In the genomic region with DNA sequence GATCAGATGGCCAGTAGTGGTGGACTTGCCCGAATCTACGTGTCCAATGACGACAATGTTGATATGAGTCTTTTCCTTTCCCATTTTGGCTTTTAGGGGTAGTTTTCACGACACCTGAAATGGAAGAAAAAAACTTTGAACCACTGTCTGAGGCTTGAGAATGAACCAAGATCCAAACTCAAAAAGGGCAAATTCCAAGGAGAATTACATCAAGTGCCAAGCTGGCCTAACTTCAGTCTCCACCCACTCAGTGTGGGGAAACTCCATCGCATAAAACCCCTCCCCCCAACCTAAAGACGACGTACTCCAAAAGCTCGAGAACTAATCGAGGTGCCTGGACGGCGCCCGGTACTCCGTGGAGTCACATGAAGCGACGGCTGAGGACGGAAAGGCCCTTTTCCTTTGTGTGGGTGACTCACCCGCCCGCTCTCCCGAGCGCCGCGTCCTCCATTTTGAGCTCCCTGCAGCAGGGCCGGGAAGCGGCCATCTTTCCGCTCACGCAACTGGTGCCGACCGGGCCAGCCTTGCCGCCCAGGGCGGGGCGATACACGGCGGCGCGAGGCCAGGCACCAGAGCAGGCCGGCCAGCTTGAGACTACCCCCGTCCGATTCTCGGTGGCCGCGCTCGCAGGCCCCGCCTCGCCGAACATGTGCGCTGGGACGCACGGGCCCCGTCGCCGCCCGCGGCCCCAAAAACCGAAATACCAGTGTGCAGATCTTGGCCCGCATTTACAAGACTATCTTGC, we compare ENCODE assay signal across 1 cellular context.
TF ChIP-seq lines count a peak whose summit lies in the region.

No MANE protein-coding gene starts in this region.

TF ChIP-seq in HepG2, 621 proteins besides CTCF, POLR2A, EP300 and RAD21 (continued from another document and continues in another):
- TF ChIP-seq, protein P1, sequence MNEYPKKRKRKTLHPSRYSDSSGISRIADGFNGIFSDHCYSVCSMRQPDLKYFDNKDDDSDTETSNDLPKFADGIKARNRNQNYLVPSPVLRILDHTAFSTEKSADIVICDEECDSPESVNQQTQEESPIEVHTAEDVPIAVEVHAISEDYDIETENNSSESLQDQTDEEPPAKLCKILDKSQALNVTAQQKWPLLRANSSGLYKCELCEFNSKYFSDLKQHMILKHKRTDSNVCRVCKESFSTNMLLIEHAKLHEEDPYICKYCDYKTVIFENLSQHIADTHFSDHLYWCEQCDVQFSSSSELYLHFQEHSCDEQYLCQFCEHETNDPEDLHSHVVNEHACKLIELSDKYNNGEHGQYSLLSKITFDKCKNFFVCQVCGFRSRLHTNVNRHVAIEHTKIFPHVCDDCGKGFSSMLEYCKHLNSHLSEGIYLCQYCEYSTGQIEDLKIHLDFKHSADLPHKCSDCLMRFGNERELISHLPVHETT (CRISPR knock-in tag; conservative IDR thresholded peaks at IDR 0.05): no peak
- TF ChIP-seq MXI1 (IDR thresholded peaks at IDR 0.05; ENCODE audit: borderline replicate concordance, low read depth, low read length): no peak
- 0 out of 2 replicates have a peak, but pooled peaks have one; percentile 10 for TF ChIP-seq ZNF556 (CRISPR knock-in tag; IDR thresholded peaks at IDR 0.05; ENCODE audit: borderline replicate concordance)
- TF ChIP-seq ZNF136 (CRISPR knock-in tag; IDR thresholded peaks at IDR 0.05; ENCODE audit: low read depth): no peak
- TF ChIP-seq, protein P2, sequence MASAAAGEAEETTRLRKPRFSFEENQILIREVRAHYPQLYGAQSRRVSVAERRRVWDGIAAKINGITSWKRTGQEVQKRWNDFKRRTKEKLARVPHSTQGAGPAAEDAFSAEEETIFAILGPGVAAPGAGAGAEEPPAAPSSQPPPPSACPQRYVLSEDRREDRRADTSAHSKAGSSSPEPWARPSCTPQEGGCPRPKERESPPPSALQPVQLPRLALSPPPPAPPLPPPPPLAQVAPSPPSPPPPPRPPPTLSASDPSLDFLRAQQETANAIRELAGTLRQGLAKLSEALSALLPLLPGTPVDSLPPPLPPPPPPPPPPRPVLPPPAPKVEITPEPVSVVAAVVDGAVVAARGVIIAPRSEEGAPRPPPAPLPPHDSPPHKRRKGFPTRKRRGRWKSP (CRISPR knock-in tag; IDR thresholded peaks at IDR 0.05): no peak; the same call in 1 of the 2 replicates
- TF ChIP-seq, protein P3, sequence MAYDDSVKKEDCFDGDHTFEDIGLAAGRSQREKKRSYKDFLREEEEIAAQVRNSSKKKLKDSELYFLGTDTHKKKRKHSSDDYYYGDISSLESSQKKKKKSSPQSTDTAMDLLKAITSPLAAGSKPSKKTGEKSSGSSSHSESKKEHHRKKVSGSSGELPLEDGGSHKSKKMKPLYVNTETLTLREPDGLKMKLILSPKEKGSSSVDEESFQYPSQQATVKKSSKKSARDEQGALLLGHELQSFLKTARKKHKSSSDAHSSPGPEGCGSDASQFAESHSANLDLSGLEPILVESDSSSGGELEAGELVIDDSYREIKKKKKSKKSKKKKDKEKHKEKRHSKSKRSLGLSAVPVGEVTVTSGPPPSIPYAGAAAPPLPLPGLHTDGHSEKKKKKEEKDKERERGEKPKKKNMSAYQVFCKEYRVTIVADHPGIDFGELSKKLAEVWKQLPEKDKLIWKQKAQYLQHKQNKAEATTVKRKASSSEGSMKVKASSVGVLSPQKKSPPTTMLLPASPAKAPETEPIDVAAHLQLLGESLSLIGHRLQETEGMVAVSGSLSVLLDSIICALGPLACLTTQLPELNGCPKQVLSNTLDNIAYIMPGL (CRISPR knock-in tag; IDR thresholded peaks at IDR 0.05; ENCODE audit: borderline replicate concordance in 1 of 2, low read depth in 1 of 2): no peak
- TF ChIP-seq, protein P4, sequence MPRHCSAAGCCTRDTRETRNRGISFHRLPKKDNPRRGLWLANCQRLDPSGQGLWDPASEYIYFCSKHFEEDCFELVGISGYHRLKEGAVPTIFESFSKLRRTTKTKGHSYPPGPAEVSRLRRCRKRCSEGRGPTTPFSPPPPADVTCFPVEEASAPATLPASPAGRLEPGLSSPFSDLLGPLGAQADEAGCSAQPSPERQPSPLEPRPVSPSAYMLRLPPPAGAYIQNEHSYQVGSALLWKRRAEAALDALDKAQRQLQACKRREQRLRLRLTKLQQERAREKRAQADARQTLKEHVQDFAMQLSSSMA (CRISPR knock-in tag; IDR thresholded peaks at IDR 0.05): no peak
- no peak for TF ChIP-seq IKZF4 (CRISPR knock-in tag; IDR thresholded peaks at IDR 0.05; ENCODE audit: borderline replicate concordance, low read depth, not compliant biosample characterization)
- TF ChIP-seq XBP1 (CRISPR knock-in tag; IDR thresholded peaks at IDR 0.05): no peak
- TF ChIP-seq ZSCAN9 (CRISPR knock-in tag; IDR thresholded peaks at IDR 0.05; ENCODE audit: borderline replicate concordance): no peak
- TF ChIP-seq PRMT3 (CRISPR knock-in tag; IDR thresholded peaks at IDR 0.05; ENCODE audit: borderline replicate concordance, low read depth): 0 out of 2 replicates have a peak, but pooled peaks have one; percentile 2
- TF ChIP-seq RBM22 (optimal IDR thresholded peaks at IDR 0.05; ENCODE audit: low read length): peak; percentile 90
- TF ChIP-seq ZSCAN29 (CRISPR knock-in tag; conservative IDR thresholded peaks at IDR 0.05): no peak
- no peak for TF ChIP-seq TP53 (CRISPR knock-in tag; conservative IDR thresholded peaks at IDR 0.05)
- TF ChIP-seq ZSCAN25 (CRISPR knock-in tag; IDR thresholded peaks at IDR 0.05): no peak
- TF ChIP-seq, protein P5, sequence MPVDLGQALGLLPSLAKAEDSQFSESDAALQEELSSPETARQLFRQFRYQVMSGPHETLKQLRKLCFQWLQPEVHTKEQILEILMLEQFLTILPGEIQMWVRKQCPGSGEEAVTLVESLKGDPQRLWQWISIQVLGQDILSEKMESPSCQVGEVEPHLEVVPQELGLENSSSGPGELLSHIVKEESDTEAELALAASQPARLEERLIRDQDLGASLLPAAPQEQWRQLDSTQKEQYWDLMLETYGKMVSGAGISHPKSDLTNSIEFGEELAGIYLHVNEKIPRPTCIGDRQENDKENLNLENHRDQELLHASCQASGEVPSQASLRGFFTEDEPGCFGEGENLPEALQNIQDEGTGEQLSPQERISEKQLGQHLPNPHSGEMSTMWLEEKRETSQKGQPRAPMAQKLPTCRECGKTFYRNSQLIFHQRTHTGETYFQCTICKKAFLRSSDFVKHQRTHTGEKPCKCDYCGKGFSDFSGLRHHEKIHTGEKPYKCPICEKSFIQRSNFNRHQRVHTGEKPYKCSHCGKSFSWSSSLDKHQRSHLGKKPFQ (CRISPR knock-in tag; IDR thresholded peaks at IDR 0.05; ENCODE audit: insufficient replicate concordance): no peak
- no peak; the same call in 1 of the 2 replicates for TF ChIP-seq ZNF709 (CRISPR knock-in tag; IDR thresholded peaks at IDR 0.05)
- TF ChIP-seq, protein P6, sequence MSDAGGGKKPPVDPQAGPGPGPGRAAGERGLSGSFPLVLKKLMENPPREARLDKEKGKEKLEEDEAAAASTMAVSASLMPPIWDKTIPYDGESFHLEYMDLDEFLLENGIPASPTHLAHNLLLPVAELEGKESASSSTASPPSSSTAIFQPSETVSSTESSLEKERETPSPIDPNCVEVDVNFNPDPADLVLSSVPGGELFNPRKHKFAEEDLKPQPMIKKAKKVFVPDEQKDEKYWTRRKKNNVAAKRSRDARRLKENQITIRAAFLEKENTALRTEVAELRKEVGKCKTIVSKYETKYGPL (CRISPR knock-in tag; IDR thresholded peaks at IDR 0.05): no peak
- TF ChIP-seq DR1 (CRISPR knock-in tag; IDR thresholded peaks at IDR 0.05): no peak
- no peak for TF ChIP-seq TGIF2 (CRISPR knock-in tag; IDR thresholded peaks at IDR 0.05)
- TF ChIP-seq ZMYM4 (CRISPR knock-in tag; IDR thresholded peaks at IDR 0.05): no peak
- 0 out of 2 replicates have a peak, but pooled peaks have one; percentile 32 for TF ChIP-seq ZNF776 (CRISPR knock-in tag; IDR thresholded peaks at IDR 0.05)
- TF ChIP-seq, protein P7, sequence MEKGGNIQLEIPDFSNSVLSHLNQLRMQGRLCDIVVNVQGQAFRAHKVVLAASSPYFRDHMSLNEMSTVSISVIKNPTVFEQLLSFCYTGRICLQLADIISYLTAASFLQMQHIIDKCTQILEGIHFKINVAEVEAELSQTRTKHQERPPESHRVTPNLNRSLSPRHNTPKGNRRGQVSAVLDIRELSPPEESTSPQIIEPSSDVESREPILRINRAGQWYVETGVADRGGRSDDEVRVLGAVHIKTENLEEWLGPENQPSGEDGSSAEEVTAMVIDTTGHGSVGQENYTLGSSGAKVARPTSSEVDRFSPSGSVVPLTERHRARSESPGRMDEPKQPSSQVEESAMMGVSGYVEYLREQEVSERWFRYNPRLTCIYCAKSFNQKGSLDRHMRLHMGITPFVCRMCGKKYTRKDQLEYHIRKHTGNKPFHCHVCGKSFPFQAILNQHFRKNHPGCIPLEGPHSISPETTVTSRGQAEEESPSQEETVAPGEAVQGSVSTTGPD (CRISPR knock-in tag; IDR thresholded peaks at IDR 0.05): no peak
- TF ChIP-seq ZNF672 (CRISPR knock-in tag; IDR thresholded peaks at IDR 0.05): no peak
- peak; percentile 43; the same call in 1 of the 2 replicates for TF ChIP-seq GABPB1 (CRISPR knock-in tag; IDR thresholded peaks at IDR 0.05)
- TF ChIP-seq ZFP36 (IDR thresholded peaks at IDR 0.05; ENCODE audit: borderline replicate concordance, low read depth, low read length, partially characterized antibody): no peak
- peak; percentile 33 for TF ChIP-seq NFYC (CRISPR knock-in tag; IDR thresholded peaks at IDR 0.05)
- TF ChIP-seq, protein P8, sequence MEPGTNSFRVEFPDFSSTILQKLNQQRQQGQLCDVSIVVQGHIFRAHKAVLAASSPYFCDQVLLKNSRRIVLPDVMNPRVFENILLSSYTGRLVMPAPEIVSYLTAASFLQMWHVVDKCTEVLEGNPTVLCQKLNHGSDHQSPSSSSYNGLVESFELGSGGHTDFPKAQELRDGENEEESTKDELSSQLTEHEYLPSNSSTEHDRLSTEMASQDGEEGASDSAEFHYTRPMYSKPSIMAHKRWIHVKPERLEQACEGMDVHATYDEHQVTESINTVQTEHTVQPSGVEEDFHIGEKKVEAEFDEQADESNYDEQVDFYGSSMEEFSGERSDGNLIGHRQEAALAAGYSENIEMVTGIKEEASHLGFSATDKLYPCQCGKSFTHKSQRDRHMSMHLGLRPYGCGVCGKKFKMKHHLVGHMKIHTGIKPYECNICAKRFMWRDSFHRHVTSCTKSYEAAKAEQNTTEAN (CRISPR knock-in tag; conservative IDR thresholded peaks at IDR 0.05): no peak
- no peak; the same call in 1 of the 2 replicates for TF ChIP-seq NR1H2 (CRISPR knock-in tag; IDR thresholded peaks at IDR 0.05; ENCODE audit: borderline replicate concordance, low read depth)
- no peak for TF ChIP-seq TCF7L2 (IDR thresholded peaks at IDR 0.05; ENCODE audit: low read depth, low read length)
- TF ChIP-seq, protein P9, sequence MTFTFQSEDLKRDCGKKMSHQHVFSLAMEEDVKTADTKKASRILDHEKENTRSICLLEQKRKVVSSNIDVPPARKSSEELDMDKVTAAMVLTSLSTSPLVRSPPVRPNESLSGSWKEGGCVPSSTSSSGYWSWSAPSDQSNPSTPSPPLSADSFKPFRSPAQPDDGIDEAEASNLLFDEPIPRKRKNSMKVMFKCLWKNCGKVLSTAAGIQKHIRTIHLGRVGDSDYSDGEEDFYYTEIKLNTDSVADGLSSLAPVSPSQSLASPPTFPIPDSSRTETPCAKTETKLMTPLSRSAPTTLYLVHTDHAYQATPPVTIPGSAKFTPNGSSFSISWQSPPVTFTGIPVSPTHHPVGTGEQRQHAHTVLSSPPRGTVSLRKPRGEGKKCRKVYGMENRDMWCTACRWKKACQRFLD (CRISPR knock-in tag; IDR thresholded peaks at IDR 0.05; ENCODE audit: borderline replicate concordance): 0 out of 2 replicates have a peak, but pooled peaks have one; percentile 48
- no peak for TF ChIP-seq RFX3 (CRISPR knock-in tag; IDR thresholded peaks at IDR 0.05)
- TF ChIP-seq ZNF607 (CRISPR knock-in tag; IDR thresholded peaks at IDR 0.05; ENCODE audit: borderline replicate concordance): peak; percentile 43; the same call in 1 of the 2 replicates
- TF ChIP-seq, protein P10, sequence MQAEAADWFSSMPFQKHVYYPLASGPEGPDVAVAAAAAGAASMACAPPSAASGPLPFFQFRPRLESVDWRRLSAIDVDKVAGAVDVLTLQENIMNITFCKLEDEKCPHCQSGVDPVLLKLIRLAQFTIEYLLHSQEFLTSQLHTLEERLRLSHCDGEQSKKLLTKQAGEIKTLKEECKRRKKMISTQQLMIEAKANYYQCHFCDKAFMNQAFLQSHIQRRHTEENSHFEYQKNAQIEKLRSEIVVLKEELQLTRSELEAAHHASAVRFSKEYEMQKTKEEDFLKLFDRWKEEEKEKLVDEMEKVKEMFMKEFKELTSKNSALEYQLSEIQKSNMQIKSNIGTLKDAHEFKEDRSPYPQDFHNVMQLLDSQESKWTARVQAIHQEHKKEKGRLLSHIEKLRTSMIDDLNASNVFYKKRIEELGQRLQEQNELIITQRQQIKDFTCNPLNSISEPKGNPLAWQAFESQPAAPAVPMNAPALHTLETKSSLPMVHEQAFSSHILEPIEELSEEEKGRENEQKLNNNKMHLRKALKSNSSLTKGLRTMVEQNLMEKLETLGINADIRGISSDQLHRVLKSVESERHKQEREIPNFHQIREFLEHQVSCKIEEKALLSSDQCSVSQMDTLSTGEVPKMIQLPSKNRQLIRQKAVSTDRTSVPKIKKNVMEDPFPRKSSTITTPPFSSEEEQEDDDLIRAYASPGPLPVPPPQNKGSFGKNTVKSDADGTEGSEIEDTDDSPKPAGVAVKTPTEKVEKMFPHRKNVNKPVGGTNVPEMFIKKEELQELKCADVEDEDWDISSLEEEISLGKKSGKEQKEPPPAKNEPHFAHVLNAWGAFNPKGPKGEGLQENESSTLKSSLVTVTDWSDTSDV (CRISPR knock-in tag; IDR thresholded peaks at IDR 0.05): peak; percentile 74
- no peak for TF ChIP-seq ZNF33A (CRISPR knock-in tag; IDR thresholded peaks at IDR 0.05; ENCODE audit: borderline replicate concordance)
- TF ChIP-seq RFXANK (CRISPR knock-in tag; IDR thresholded peaks at IDR 0.05): no peak
- no peak for TF ChIP-seq ZNF772 (CRISPR knock-in tag; IDR thresholded peaks at IDR 0.05)
- TF ChIP-seq, protein P11, sequence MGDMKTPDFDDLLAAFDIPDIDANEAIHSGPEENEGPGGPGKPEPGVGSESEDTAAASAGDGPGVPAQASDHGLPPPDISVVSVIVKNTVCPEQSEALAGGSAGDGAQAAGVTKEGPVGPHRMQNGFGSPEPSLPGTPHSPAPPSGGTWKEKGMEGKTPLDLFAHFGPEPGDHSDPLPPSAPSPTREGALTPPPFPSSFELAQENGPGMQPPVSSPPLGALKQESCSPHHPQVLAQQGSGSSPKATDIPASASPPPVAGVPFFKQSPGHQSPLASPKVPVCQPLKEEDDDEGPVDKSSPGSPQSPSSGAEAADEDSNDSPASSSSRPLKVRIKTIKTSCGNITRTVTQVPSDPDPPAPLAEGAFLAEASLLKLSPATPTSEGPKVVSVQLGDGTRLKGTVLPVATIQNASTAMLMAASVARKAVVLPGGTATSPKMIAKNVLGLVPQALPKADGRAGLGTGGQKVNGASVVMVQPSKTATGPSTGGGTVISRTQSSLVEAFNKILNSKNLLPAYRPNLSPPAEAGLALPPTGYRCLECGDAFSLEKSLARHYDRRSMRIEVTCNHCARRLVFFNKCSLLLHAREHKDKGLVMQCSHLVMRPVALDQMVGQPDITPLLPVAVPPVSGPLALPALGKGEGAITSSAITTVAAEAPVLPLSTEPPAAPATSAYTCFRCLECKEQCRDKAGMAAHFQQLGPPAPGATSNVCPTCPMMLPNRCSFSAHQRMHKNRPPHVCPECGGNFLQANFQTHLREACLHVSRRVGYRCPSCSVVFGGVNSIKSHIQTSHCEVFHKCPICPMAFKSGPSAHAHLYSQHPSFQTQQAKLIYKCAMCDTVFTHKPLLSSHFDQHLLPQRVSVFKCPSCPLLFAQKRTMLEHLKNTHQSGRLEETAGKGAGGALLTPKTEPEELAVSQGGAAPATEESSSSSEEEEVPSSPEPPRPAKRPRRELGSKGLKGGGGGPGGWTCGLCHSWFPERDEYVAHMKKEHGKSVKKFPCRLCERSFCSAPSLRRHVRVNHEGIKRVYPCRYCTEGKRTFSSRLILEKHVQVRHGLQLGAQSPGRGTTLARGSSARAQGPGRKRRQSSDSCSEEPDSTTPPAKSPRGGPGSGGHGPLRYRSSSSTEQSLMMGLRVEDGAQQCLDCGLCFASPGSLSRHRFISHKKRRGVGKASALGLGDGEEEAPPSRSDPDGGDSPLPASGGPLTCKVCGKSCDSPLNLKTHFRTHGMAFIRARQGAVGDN (CRISPR knock-in tag; IDR thresholded peaks at IDR 0.05): no peak; the same call in 1 of the 2 replicates
- no peak for TF ChIP-seq KMT2A (CRISPR knock-in tag; IDR thresholded peaks at IDR 0.05)
